12 cellular contexts compared by ENCODE assay signal in the genomic region with DNA sequence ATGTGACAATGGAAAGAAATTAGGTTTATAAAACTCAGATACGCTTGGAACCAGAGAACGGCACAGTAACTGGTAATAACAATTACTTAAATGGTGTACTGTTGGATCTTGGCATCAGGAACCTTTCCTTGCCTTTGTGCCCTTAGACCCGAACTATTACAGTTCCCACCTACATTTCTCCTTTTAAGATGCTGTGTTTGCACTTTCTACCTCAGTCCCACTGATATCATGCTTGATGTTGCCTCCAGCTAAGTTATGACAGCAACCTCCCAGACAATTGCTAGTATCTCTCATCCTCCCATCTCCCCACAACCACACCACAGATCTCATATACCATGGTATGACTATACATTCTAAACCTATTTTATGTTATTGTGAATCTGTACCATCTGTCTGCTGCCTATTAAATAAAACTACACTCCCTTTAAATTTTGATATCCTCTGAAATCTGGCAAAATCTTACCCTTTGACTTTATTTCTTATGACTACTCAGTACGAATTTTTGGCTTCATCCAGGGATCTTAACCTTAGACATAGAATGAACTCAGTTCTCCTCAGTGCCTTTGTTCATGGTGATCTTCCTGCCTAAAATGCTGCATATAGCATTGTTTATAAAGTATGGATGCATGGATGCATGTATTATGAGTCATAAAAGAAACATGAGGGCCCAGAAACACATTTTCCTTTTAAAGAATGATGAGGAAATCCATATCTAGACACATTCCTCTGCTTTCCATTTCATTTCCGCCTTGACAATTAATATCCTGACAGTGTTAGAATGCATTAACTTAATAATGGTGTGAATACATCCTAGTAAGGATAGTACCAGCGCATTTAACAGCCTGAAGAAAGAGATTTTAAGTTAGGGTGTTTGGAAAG.
A peak's percentile ranks its signal among the peaks of the same experiment; 100 is the strongest.
DNase-seq lines count a peak whose midpoint lies in the region; ATAC-seq and TF ChIP-seq lines count a peak whose summit lies in the region.
"Had no signal": no experiment of that assay in that cellular context is flagged by ENCODE, and none has a peak within 500 bp of the region (broad histone marks: within the 10 kb centered on the region; RNA-seq: fewer than 3 reads in every experiment).

No MANE protein-coding gene starts in this region.

- no peaks in the 10 kb centered on the region for H3K9me2 ChIP-seq in PC-3 (replicated peaks; ENCODE audit: low read length)

- POLR2A ChIA-PET in PC-3 (lab: Charles Lee; ENCODE audit: unreplicated experiment) = no interaction called here

- peaks cover 4% of the 10 kb centered on the region for H3F3A ChIP-seq in PC-3 (ENCODE audit: low read length, unreplicated experiment)

- no peak overlapping the region for H2AFZ ChIP-seq in PC-3 (ENCODE audit: low read length)

- CTCF ChIA-PET in PC-3 (lab: Charles Lee) = interaction anchor here (0.6 kb wide), 1 partner anchor 212 kb away, joined by 3 read pairs; no protein-coding TSS in a partner anchor

- no peak overlapping the region for H3K4me3 ChIP-seq in PC-3 (ENCODE audit: low read length)
- no peak overlapping the region for H3K4me3 ChIP-seq in cardiac fibroblast (replicated peaks in 1 of 2; ENCODE audit: low read depth in 2 of 2, low read length in 2 of 2)
- no peak overlapping the region for H3K4me3 ChIP-seq in upper lobe of right lung

- DNase-seq in COLO829 (ENCODE audit: low spot score) (peak; percentile 29), PC-3 (peak; percentile 64), cardiac fibroblast (ENCODE audit: low read depth in 2 of 2) (peak; percentile 65 to 68), lung microvascular endothelial cell (ENCODE audit: low read depth in 2 of 2) (peak; percentile 57 to 76), mucosa of gallbladder (ENCODE audit: low spot score) (no peak), upper lobe of right lung (no peak), SW480 (ENCODE audit: low spot score) (no peak), LoVo (ENCODE audit: low spot score) (no peak)
- DNase-seq: activated CD8-positive, alpha-beta T cell treated with anti-CD3 and anti-CD28 coated beads for 36 hours; KG1; NCI-H1105 treated with DMSO at 0.1 percent for 48 hours; NCI-H69 had no signal

- no peaks in the 10 kb centered on the region for H4K20me1 ChIP-seq in PC-3 (ENCODE audit: low read length)

- H3K9me3 ChIP-seq in PC-3 (ENCODE audit: low read length) (no peaks in the 10 kb centered on the region), upper lobe of right lung (no peaks in the 10 kb centered on the region)

- no peak overlapping the region for H3K9ac ChIP-seq in PC-3 (ENCODE audit: low read length)

- intact Hi-C loops in PC-3 (cut with micrococcal nuclease) (loop anchor here (5.0 kb wide), 3 partner anchors 43 to 102 kb away; no protein-coding TSS in a partner anchor), upper lobe of right lung (cut with DNase I) (no loop called here)

- BruUV-seq in PC-3 (replicated peaks; lab: Mats Ljungman, UMichigan) = no TSS peak

- H3K79me2 ChIP-seq in PC-3 (ENCODE audit: low read length) = peaks cover 40% of the 10 kb centered on the region

- no peaks in the 10 kb centered on the region for H3K27me3 ChIP-seq in PC-3 (ENCODE audit: low read length)
- H3K27me3 ChIP-seq in upper lobe of right lung = no peaks in the 10 kb centered on the region

- H3K27ac ChIP-seq in PC-3 (ENCODE audit: low read length) (peak overlapping the region; percentile 12), upper lobe of right lung (no peak overlapping the region)

- peaks cover 38% of the 10 kb centered on the region for H3K4me1 ChIP-seq in PC-3 (ENCODE audit: insufficient read depth, low read length)
- H3K4me1 ChIP-seq in upper lobe of right lung = no peaks in the 10 kb centered on the region

- TF ChIP-seq CTCF in PC-3 (conservative IDR thresholded peaks at IDR 0.05; ENCODE audit: low read depth, low read length) = no peak
- TF ChIP-seq CTCF in cardiac fibroblast (IDR thresholded peaks at IDR 0.05; ENCODE audit: low read depth, low read length) = no peak
- TF ChIP-seq CTCF in upper lobe of right lung (IDR thresholded peaks at IDR 0.05) = no peak

- ATAC-seq in PC-3 = peak; percentile 38
- ATAC-seq in upper lobe of right lung = no peak
- ATAC-seq: activated CD8-positive, alpha-beta T cell treated with anti-CD3 and anti-CD28 coated beads for 36 hours had no signal

- H3K36me3 ChIP-seq in PC-3 (ENCODE audit: low read depth, low read length) (0 out of 2 replicates have a peak, but pooled peaks cover 8% of the 10 kb centered on the region), upper lobe of right lung (no peaks in the 10 kb centered on the region)

- peak overlapping the region; percentile 45 for H3K4me2 ChIP-seq in PC-3 (ENCODE audit: low read length)

Comparison
In these comparisons a context has a peak if more than half of its experiments do, and no peak if none do; other contexts are left out.
1. DNase-seq: peak in COLO829 (single experiment), PC-3 (single experiment), cardiac fibroblast (2 of 2) and lung microvascular endothelial cell (2 of 2); none in mucosa of gallbladder (single experiment), upper lobe of right lung (single experiment), SW480 (single experiment) and LoVo (single experiment).